In the genomic region with DNA sequence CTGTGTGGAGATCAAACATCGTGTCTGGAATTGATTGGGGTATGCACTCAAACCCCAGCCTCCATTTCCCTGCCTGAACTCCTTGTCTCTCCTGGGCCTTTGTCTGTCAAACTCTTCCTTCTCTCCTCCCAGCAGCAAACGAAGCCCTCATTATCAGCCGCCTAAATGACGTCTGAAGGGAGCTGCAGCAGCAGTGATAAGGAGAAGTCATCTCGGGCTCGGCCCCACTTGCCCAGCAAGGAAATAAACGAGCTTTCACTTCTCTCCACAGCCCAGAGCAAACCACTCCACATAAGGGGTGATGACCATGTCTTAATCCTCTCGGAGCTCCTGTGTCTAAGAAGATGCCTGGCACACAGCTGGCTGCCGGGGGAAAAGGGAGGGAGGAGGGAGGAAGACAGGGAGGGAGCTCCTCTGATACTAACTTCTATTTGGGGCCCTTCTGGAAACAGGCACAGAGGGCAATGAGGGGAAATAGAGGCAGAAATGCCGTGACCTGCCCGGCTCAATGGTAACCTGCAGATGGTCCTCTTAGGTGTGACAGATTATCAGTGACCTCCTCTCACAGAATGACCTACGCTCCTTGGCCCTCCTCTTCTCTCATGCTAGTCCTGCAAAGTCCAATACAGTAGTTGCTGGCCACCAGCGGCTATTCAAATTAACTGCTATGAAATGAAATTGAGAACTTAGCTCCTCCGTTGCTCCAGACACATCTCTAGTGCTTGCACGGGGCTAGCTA, we compare ENCODE assay signal across 1 cellular context.
TF ChIP-seq lines count a peak whose summit lies in the region.

No MANE protein-coding gene starts in this region.

TF ChIP-seq in K562, 482 proteins besides CTCF, POLR2A, EP300 and RAD21 (continued from another document and continues in another):
- TF ChIP-seq, protein P1, sequence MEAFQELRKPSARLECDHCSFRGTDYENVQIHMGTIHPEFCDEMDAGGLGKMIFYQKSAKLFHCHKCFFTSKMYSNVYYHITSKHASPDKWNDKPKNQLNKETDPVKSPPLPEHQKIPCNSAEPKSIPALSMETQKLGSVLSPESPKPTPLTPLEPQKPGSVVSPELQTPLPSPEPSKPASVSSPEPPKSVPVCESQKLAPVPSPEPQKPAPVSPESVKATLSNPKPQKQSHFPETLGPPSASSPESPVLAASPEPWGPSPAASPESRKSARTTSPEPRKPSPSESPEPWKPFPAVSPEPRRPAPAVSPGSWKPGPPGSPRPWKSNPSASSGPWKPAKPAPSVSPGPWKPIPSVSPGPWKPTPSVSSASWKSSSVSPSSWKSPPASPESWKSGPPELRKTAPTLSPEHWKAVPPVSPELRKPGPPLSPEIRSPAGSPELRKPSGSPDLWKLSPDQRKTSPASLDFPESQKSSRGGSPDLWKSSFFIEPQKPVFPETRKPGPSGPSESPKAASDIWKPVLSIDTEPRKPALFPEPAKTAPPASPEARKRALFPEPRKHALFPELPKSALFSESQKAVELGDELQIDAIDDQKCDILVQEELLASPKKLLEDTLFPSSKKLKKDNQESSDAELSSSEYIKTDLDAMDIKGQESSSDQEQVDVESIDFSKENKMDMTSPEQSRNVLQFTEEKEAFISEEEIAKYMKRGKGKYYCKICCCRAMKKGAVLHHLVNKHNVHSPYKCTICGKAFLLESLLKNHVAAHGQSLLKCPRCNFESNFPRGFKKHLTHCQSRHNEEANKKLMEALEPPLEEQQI (IDR thresholded peaks at IDR 0.05) = peak; percentile 72; the same call in 1 of the 2 replicates
- TF ChIP-seq SMARCE1 (IDR thresholded peaks at IDR 0.05) (peak; percentile 95), MCM2 (IDR thresholded peaks at IDR 0.05; ENCODE audit: low read depth) (no peak), NEUROD1 (IDR thresholded peaks at IDR 0.05; ENCODE audit: borderline replicate concordance, low read depth, low read length, partially characterized antibody) (peak; percentile 71), ATF2 (CRISPR knock-in tag; IDR thresholded peaks at IDR 0.05) (no peak), BCLAF1 (IDR thresholded peaks at IDR 0.05; ENCODE audit: borderline replicate concordance in 1 of 2, control insufficient read depth in 1 of 2, low read depth in 2 of 2, low read length in 1 of 2) (no peak), TBP (optimal IDR thresholded peaks at IDR 0.05; ENCODE audit: low read depth, low read length) (peak; percentile 77), SAP30 (IDR thresholded peaks at IDR 0.05; ENCODE audit: borderline replicate concordance, insufficient read depth, low read depth, low read length, poor library complexity, severe bottlenecking) (no peak), CBX5 (IDR thresholded peaks at IDR 0.05; ENCODE audit: borderline replicate concordance, low read depth) (no peak; the same call in 1 of the 2 replicates), TFE3 (CRISPR knock-in tag; IDR thresholded peaks at IDR 0.05) (no peak), CEBPB (tag; IDR thresholded peaks at IDR 0.05) (no peak), MTA1 (IDR thresholded peaks at IDR 0.05; ENCODE audit: borderline replicate concordance) (peak; percentile 82), FOXA1 (IDR thresholded peaks at IDR 0.05; ENCODE audit: borderline replicate concordance) (no peak), ATF6 (CRISPR knock-in tag; IDR thresholded peaks at IDR 0.05) (no peak), JUNB (CRISPR knock-in tag; conservative IDR thresholded peaks at IDR 0.05) (no peak), ZNF507 (tag; conservative IDR thresholded peaks at IDR 0.05) (no peak), CEBPG (CRISPR knock-in tag; IDR thresholded peaks at IDR 0.05) (0 out of 2 replicates have a peak, but pooled peaks have one; percentile 7), CEBPG (tag; conservative IDR thresholded peaks at IDR 0.05 in 1 of 2, IDR thresholded peaks at IDR 0.05 in 1 of 2) (no peak), POLR2B (IDR thresholded peaks at IDR 0.05; ENCODE audit: low read depth, partially characterized antibody) (no peak), STAT5B (CRISPR knock-in tag; IDR thresholded peaks at IDR 0.05) (no peak), TCF3 (CRISPR knock-in tag; IDR thresholded peaks at IDR 0.05) (peak; percentile 97), ZNF444 (CRISPR knock-in tag; IDR thresholded peaks at IDR 0.05) (no peak)
- TF ChIP-seq, protein P2, sequence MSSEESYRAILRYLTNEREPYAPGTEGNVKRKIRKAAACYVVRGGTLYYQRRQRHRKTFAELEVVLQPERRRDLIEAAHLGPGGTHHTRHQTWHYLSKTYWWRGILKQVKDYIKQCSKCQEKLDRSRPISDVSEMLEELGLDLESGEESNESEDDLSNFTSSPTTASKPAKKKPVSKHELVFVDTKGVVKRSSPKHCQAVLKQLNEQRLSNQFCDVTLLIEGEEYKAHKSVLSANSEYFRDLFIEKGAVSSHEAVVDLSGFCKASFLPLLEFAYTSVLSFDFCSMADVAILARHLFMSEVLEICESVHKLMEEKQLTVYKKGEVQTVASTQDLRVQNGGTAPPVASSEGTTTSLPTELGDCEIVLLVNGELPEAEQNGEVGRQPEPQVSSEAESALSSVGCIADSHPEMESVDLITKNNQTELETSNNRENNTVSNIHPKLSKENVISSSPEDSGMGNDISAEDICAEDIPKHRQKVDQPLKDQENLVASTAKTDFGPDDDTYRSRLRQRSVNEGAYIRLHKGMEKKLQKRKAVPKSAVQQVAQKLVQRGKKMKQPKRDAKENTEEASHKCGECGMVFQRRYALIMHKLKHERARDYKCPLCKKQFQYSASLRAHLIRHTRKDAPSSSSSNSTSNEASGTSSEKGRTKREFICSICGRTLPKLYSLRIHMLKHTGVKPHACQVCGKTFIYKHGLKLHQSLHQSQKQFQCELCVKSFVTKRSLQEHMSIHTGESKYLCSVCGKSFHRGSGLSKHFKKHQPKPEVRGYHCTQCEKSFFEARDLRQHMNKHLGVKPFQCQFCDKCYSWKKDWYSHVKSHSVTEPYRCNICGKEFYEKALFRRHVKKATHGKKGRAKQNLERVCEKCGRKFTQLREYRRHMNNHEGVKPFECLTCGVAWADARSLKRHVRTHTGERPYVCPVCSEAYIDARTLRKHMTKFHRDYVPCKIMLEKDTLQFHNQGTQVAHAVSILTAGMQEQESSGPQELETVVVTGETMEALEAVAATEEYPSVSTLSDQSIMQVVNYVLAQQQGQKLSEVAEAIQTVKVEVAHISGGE (CRISPR knock-in tag; IDR thresholded peaks at IDR 0.05) = peak in 1 of 3 experiments; percentile 81; a peak in 2 of 6 replicates
- TF ChIP-seq, protein P3, sequence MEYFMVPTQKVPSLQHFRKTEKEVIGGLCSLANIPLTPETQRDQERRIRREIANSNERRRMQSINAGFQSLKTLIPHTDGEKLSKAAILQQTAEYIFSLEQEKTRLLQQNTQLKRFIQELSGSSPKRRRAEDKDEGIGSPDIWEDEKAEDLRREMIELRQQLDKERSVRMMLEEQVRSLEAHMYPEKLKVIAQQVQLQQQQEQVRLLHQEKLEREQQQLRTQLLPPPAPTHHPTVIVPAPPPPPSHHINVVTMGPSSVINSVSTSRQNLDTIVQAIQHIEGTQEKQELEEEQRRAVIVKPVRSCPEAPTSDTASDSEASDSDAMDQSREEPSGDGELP (CRISPR knock-in tag; IDR thresholded peaks at IDR 0.05; ENCODE audit: borderline replicate concordance) = peak; percentile 82; the same call in 1 of the 2 replicates
- TF ChIP-seq, protein P4, sequence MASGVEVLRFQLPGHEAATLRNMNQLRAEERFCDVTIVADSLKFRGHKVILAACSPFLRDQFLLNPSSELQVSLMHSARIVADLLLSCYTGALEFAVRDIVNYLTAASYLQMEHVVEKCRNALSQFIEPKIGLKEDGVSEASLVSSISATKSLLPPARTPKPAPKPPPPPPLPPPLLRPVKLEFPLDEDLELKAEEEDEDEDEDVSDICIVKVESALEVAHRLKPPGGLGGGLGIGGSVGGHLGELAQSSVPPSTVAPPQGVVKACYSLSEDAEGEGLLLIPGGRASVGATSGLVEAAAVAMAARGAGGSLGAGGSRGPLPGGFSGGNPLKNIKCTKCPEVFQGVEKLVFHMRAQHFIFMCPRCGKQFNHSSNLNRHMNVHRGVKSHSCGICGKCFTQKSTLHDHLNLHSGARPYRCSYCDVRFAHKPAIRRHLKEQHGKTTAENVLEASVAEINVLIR (CRISPR knock-in tag; IDR thresholded peaks at IDR 0.05) = peak; percentile 81
- TF ChIP-seq, protein P5, sequence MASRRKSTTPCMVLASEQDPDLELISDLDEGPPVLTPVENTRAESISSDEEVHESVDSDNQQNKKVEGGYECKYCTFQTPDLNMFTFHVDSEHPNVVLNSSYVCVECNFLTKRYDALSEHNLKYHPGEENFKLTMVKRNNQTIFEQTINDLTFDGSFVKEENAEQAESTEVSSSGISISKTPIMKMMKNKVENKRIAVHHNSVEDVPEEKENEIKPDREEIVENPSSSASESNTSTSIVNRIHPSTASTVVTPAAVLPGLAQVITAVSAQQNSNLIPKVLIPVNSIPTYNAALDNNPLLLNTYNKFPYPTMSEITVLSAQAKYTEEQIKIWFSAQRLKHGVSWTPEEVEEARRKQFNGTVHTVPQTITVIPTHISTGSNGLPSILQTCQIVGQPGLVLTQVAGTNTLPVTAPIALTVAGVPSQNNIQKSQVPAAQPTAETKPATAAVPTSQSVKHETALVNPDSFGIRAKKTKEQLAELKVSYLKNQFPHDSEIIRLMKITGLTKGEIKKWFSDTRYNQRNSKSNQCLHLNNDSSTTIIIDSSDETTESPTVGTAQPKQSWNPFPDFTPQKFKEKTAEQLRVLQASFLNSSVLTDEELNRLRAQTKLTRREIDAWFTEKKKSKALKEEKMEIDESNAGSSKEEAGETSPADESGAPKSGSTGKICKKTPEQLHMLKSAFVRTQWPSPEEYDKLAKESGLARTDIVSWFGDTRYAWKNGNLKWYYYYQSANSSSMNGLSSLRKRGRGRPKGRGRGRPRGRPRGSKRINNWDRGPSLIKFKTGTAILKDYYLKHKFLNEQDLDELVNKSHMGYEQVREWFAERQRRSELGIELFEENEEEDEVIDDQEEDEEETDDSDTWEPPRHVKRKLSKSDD (conservative IDR thresholded peaks at IDR 0.05; ENCODE audit: low read length) = no peak
- TF ChIP-seq, protein P6, sequence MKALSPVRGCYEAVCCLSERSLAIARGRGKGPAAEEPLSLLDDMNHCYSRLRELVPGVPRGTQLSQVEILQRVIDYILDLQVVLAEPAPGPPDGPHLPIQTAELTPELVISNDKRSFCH (CRISPR knock-in tag; IDR thresholded peaks at IDR 0.05) = no peak
- TF ChIP-seq, protein P6 (tag; IDR thresholded peaks at IDR 0.05) = no peak
- TF ChIP-seq, protein P7, sequence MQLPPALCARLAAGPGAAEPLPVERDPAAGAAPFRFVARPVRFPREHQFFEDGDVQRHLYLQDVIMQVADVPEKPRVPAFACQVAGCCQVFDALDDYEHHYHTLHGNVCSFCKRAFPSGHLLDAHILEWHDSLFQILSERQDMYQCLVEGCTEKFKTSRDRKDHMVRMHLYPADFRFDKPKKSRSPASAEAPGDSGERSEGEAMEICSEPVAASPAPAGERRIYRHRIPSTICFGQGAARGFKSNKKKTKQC (CRISPR knock-in tag; IDR thresholded peaks at IDR 0.05) = no peak; the same call in 1 of the 2 replicates
